ENCODE assay signal across 6 cellular contexts in genomic region chr1:1013922-1014617, GRCh38. TPM values are rescaled to one million over a fixed set of nuclear protein-coding genes. Genes with fewer than 3 reads are reported as not detected.
A peak's percentile ranks its signal among the peaks of the same experiment; 100 is the strongest.
DNase-seq lines count a peak whose midpoint lies in the region; ATAC-seq and TF ChIP-seq lines count a peak whose summit lies in the region.

No MANE protein-coding gene starts in this region.

- H3K4me1 ChIP-seq in gastroesophageal sphincter (peaks cover 0 to 32% (median 8%) of the 10 kb centered on the region in 3 donors), suprapubic skin (peaks cover 25% of the 10 kb centered on the region)

- TF ChIP-seq POLR2A in gastroesophageal sphincter (IDR thresholded peaks at IDR 0.05) (no peak), suprapubic skin (IDR thresholded peaks at IDR 0.05) (no peak)

- H3K27me3 ChIP-seq in gastroesophageal sphincter (no peaks in the 10 kb centered on the region), suprapubic skin (no peaks in the 10 kb centered on the region)

- TF ChIP-seq EP300 in gastroesophageal sphincter (IDR thresholded peaks at IDR 0.05) (no peak), suprapubic skin (IDR thresholded peaks at IDR 0.05) (no peak)

- ATAC-seq in gastroesophageal sphincter (no peak), GM18861 (IDR thresholded peaks at IDR 0.05; ENCODE audit: unreplicated experiment) (no peak)

- H3K4me3 ChIP-seq in gastroesophageal sphincter = peak overlapping the region; percentile 57 to 75
- peak overlapping the region; percentile 50 for H3K4me3 ChIP-seq in suprapubic skin

- H3K36me3 ChIP-seq in gastroesophageal sphincter (no peaks in the 10 kb centered on the region), suprapubic skin (no peaks in the 10 kb centered on the region)

- no peaks in the 10 kb centered on the region for H3K9me3 ChIP-seq in gastroesophageal sphincter
- H3K9me3 ChIP-seq in suprapubic skin = no peaks in the 10 kb centered on the region

- DNase-seq in ELR (ENCODE audit: low read depth) = peak; percentile 57
- peak; percentile 23 to 53 for DNase-seq in SW 1271 (lab: John Stamatoyannopoulos, UW)
- no peak for DNase-seq in suprapubic skin (ENCODE audit: low spot score in 2 of 2)
- DNase-seq in amniotic stem cell (lab: John Stamatoyannopoulos, UW) = no peak

- H3K27ac ChIP-seq in gastroesophageal sphincter = peak overlapping the region; percentile 35 to 93 (median 91)
- H3K27ac ChIP-seq in suprapubic skin = peak overlapping the region; percentile 36

- TF ChIP-seq CTCF in gastroesophageal sphincter (IDR thresholded peaks at IDR 0.05) (no peak), suprapubic skin (IDR thresholded peaks at IDR 0.05) (no peak)

- WGBS in gastroesophageal sphincter (ENCODE audit: low coverage in 1 of 2), 2 donors = 27% methylated on average over 5 of the region's 41 CpGs; no CpG with 5 or more reads in 1 of the 2 donors
- WGBS in suprapubic skin = 40% methylated on average over 24 of the region's 41 CpGs

RNA-seq across cellular contexts. Expression of gene ISG15, which starts 0.8 kb away (rescaled TPM):
- total RNA-seq in gastroesophageal sphincter = 10 to 100 TPM; 26.9 to 56.2 (median 45.9) TPM
- 10 to 100 TPM in 1 of 4 donors, 1 to 10 TPM in 3; 5.4 to 10.1 (median 7.9) TPM for total RNA-seq in suprapubic skin

RNA-seq across cellular contexts. Expression of gene AGRN, which starts 5.8 kb away (rescaled TPM):
- total RNA-seq in gastroesophageal sphincter = 10 to 100 TPM; 18.0 to 33.6 (median 23.5) TPM
- total RNA-seq in suprapubic skin = 10 to 100 TPM; 50.6 to 84.8 (median 71.1) TPM

RNA-seq across cellular contexts. Expression of gene HES4, which starts 14.2 kb away (rescaled TPM):
- total RNA-seq in gastroesophageal sphincter (10 to 100 TPM; 33.6 to 77.6 (median 48.4) TPM), suprapubic skin (10 to 100 TPM; 12.7 to 34.8 (median 31.6) TPM)

RNA-seq across cellular contexts. Expression of gene PERM1, which starts 32.2 kb away (rescaled TPM):
- total RNA-seq in gastroesophageal sphincter (1 to 10 TPM in 2 of 4 donors, under 1 TPM in 1, not detected in 1; 0.39 to 1.9 (median 1.4) TPM), suprapubic skin (under 1 TPM; 0.24 to 0.93 (median 0.44) TPM)

RNA-seq across cellular contexts. Expression of gene PLEKHN1, which starts 47.8 kb away (rescaled TPM):
- total RNA-seq in gastroesophageal sphincter (1 to 10 TPM in 1 of 4 donors, under 1 TPM in 1, not detected in 2; 0.62 to 2.3 TPM), suprapubic skin (10 to 100 TPM; 36.1 to 69.0 (median 48.4) TPM)

Comparison
In these comparisons a context has a peak if more than half of its experiments do, and no peak if none do; other contexts are left out.
1. DNase-seq: peak in ELR (single experiment) and SW 1271 (2 of 2); none in suprapubic skin (0 of 2) and amniotic stem cell (single experiment).